ENCODE assay signal across 1 cellular context in genomic region chr16:85836706-85837582, GRCh38.
TF ChIP-seq lines count a peak whose summit lies in the region.

No MANE protein-coding gene starts in this region.

TF ChIP-seq in HepG2, 621 proteins besides CTCF, POLR2A, EP300 and RAD21:
- TF ChIP-seq POLR2AphosphoS5 (IDR thresholded peaks at IDR 0.05; ENCODE audit: low read depth, low read length) = no peak
- no peak for TF ChIP-seq ZSCAN31 (CRISPR knock-in tag; IDR thresholded peaks at IDR 0.05; ENCODE audit: low read depth)
- TF ChIP-seq RARA (CRISPR knock-in tag; IDR thresholded peaks at IDR 0.05) = no peak
- no peak for TF ChIP-seq ZNF224 (CRISPR knock-in tag; IDR thresholded peaks at IDR 0.05)
- no peak for TF ChIP-seq ZNF782 (CRISPR knock-in tag; IDR thresholded peaks at IDR 0.05; ENCODE audit: borderline replicate concordance)
- TF ChIP-seq KDM4B (CRISPR knock-in tag; IDR thresholded peaks at IDR 0.05) = no peak
TF ChIP-seq in HepG2: peak in this region for 0.
